ENCODE assay signal across 8 cellular contexts in genomic region chr11:77411238-77411637, GRCh38.
A peak's percentile ranks its signal among the peaks of the same experiment; 100 is the strongest.
DNase-seq lines count a peak whose midpoint lies in the region; ATAC-seq and TF ChIP-seq lines count a peak whose summit lies in the region.

No MANE protein-coding gene starts in this region.

- H3K27me3 Mint-ChIP-seq in IgD-negative memory B cell (no peaks in the 10 kb centered on the region), osteocyte (ENCODE audit: unreplicated experiment) (no peaks in the 10 kb centered on the region)
- H3K27me3 Mint-ChIP-seq in activated T-cell treated with anti-CD3 and anti-CD28 coated beads, Interleukin-2, amount 50 U/mL, for 24 hours = no peaks in the 10 kb centered on the region

- H3K27ac Mint-ChIP-seq in IgD-negative memory B cell = peak overlapping the region; percentile 34 to 95 (median 34)
- peak overlapping the region; percentile 88 for H3K27ac Mint-ChIP-seq in activated T-cell treated with anti-CD3 and anti-CD28 coated beads, Interleukin-2, amount 50 U/mL, for 24 hours
- peak overlapping the region; percentile 65 for H3K27ac Mint-ChIP-seq in osteocyte (ENCODE audit: unreplicated experiment)

- peak; percentile 43 for DNase-seq in GDM1 (lab: John Stamatoyannopoulos, UW)
- DNase-seq in activated T-cell treated with anti-CD3 and anti-CD28 coated beads, Interleukin-2, amount 50 U/mL, for 24 hours = no peak
- peak in 1 of 2 donors; percentile 57 for DNase-seq in foreskin fibroblast
- no peak for DNase-seq in osteocyte (ENCODE audit: extremely low spot score, unreplicated experiment)
- no peak for DNase-seq in NCI-H2081 (lab: John Stamatoyannopoulos, UW)
- no peak for DNase-seq in COLO668 (lab: John Stamatoyannopoulos, UW; ENCODE audit: unreplicated experiment)

- H3K4me3 Mint-ChIP-seq in IgD-negative memory B cell = peak overlapping the region; percentile 90 to 97 (median 94)
- H3K4me3 Mint-ChIP-seq in activated T-cell treated with anti-CD3 and anti-CD28 coated beads, Interleukin-2, amount 50 U/mL, for 24 hours = peak overlapping the region; percentile 92
- peak overlapping the region; percentile 90 for H3K4me3 Mint-ChIP-seq in osteocyte (ENCODE audit: unreplicated experiment)

- H3K36me3 Mint-ChIP-seq in IgD-negative memory B cell = no peaks in the 10 kb centered on the region
- H3K36me3 Mint-ChIP-seq in activated T-cell treated with anti-CD3 and anti-CD28 coated beads, Interleukin-2, amount 50 U/mL, for 24 hours (ENCODE audit: low read depth) = peaks cover 3% of the 10 kb centered on the region
- no peaks in the 10 kb centered on the region for H3K36me3 Mint-ChIP-seq in osteocyte (ENCODE audit: unreplicated experiment)

- H3K4me1 Mint-ChIP-seq in IgD-negative memory B cell (peaks cover 24 to 34% (median 28%) of the 10 kb centered on the region in 3 donors), osteocyte (ENCODE audit: unreplicated experiment) (peaks cover 25% of the 10 kb centered on the region)
- H3K4me1 Mint-ChIP-seq in activated T-cell treated with anti-CD3 and anti-CD28 coated beads, Interleukin-2, amount 50 U/mL, for 24 hours (ENCODE audit: low read depth) = peaks cover 48% of the 10 kb centered on the region

- H3K9me3 Mint-ChIP-seq in IgD-negative memory B cell = no peaks in the 10 kb centered on the region
- no peaks in the 10 kb centered on the region for H3K9me3 Mint-ChIP-seq in activated T-cell treated with anti-CD3 and anti-CD28 coated beads, Interleukin-2, amount 50 U/mL, for 24 hours
- no peaks in the 10 kb centered on the region for H3K9me3 Mint-ChIP-seq in osteocyte (ENCODE audit: unreplicated experiment)

- H3K4me3 ChIP-seq in foreskin fibroblast (ENCODE audit: low read depth in 1 of 2, low read length in 2 of 2) = peak overlapping the region; percentile 78

- TF ChIP-seq CTCF in foreskin fibroblast (IDR thresholded peaks at IDR 0.05; ENCODE audit: low read depth, low read length) (no peak), osteocyte (IDR thresholded peaks at IDR 0.05) (no peak)

- ATAC-seq in GM21529 (IDR thresholded peaks at IDR 0.05; ENCODE audit: unreplicated experiment) = peak; percentile 49

Comparison
In these comparisons a context has a peak if more than half of its experiments do, and no peak if none do; other contexts are left out.
1. H3K27ac Mint-ChIP-seq: peak in every context shown above with its lines; median percentile 88 in activated T-cell treated with anti-CD3 and anti-CD28 coated beads, Interleukin-2, amount 50 U/mL, for 24 hours; 65 in osteocyte; 34 in IgD-negative memory B cell.